In the genomic region with DNA sequence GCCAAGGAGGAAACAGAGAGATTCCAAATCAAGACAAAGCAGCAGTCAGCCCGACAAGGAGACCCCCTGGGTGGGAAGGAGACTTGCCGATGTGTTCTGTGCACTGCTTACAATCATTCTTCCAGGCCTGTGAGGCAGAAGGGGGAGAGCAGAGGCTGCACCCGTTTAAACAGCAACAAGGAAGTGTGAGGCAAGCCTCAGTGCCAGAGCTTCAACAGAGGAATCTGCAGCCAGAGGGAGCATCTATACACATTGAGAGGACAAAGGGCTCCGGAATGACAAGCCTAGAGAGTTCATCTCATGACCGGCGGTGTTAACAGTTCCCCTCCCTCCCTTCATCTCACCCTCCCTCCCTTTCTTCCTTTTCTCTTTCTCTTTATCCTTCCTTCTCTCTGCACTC, we compare ENCODE assay signal across 1 cellular context.
A peak's percentile ranks its signal among the peaks of the same experiment; 100 is the strongest.
TF ChIP-seq lines count a peak whose summit lies in the region.

No MANE protein-coding gene starts in this region.

TF ChIP-seq in WTC11, 78 proteins besides CTCF, POLR2A, EP300 and RAD21 (continued from another document):
- TF ChIP-seq, protein P1, sequence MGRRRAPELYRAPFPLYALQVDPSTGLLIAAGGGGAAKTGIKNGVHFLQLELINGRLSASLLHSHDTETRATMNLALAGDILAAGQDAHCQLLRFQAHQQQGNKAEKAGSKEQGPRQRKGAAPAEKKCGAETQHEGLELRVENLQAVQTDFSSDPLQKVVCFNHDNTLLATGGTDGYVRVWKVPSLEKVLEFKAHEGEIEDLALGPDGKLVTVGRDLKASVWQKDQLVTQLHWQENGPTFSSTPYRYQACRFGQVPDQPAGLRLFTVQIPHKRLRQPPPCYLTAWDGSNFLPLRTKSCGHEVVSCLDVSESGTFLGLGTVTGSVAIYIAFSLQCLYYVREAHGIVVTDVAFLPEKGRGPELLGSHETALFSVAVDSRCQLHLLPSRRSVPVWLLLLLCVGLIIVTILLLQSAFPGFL (CRISPR knock-in tag; IDR thresholded peaks at IDR 0.05; ENCODE audit: borderline replicate concordance): no peak
- TF ChIP-seq, protein P2, sequence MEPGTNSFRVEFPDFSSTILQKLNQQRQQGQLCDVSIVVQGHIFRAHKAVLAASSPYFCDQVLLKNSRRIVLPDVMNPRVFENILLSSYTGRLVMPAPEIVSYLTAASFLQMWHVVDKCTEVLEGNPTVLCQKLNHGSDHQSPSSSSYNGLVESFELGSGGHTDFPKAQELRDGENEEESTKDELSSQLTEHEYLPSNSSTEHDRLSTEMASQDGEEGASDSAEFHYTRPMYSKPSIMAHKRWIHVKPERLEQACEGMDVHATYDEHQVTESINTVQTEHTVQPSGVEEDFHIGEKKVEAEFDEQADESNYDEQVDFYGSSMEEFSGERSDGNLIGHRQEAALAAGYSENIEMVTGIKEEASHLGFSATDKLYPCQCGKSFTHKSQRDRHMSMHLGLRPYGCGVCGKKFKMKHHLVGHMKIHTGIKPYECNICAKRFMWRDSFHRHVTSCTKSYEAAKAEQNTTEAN (CRISPR knock-in tag; IDR thresholded peaks at IDR 0.05): no peak
- TF ChIP-seq CREB1 (CRISPR knock-in tag; IDR thresholded peaks at IDR 0.05) (no peak), ZNF396 (CRISPR knock-in tag; IDR thresholded peaks at IDR 0.05; ENCODE audit: borderline replicate concordance) (no peak), CBFB (CRISPR knock-in tag; IDR thresholded peaks at IDR 0.05; ENCODE audit: low read depth) (no peak), FOXK1 (CRISPR knock-in tag; IDR thresholded peaks at IDR 0.05) (peak; percentile 34; the same call in 1 of the 2 replicates), ESRRA (CRISPR knock-in tag; IDR thresholded peaks at IDR 0.05; ENCODE audit: borderline replicate concordance) (no peak), TEAD4 (CRISPR knock-in tag; IDR thresholded peaks at IDR 0.05) (no peak)
- TF ChIP-seq, protein P3, sequence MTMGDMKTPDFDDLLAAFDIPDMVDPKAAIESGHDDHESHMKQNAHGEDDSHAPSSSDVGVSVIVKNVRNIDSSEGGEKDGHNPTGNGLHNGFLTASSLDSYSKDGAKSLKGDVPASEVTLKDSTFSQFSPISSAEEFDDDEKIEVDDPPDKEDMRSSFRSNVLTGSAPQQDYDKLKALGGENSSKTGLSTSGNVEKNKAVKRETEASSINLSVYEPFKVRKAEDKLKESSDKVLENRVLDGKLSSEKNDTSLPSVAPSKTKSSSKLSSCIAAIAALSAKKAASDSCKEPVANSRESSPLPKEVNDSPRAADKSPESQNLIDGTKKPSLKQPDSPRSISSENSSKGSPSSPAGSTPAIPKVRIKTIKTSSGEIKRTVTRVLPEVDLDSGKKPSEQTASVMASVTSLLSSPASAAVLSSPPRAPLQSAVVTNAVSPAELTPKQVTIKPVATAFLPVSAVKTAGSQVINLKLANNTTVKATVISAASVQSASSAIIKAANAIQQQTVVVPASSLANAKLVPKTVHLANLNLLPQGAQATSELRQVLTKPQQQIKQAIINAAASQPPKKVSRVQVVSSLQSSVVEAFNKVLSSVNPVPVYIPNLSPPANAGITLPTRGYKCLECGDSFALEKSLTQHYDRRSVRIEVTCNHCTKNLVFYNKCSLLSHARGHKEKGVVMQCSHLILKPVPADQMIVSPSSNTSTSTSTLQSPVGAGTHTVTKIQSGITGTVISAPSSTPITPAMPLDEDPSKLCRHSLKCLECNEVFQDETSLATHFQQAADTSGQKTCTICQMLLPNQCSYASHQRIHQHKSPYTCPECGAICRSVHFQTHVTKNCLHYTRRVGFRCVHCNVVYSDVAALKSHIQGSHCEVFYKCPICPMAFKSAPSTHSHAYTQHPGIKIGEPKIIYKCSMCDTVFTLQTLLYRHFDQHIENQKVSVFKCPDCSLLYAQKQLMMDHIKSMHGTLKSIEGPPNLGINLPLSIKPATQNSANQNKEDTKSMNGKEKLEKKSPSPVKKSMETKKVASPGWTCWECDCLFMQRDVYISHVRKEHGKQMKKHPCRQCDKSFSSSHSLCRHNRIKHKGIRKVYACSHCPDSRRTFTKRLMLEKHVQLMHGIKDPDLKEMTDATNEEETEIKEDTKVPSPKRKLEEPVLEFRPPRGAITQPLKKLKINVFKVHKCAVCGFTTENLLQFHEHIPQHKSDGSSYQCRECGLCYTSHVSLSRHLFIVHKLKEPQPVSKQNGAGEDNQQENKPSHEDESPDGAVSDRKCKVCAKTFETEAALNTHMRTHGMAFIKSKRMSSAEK (CRISPR knock-in tag; IDR thresholded peaks at IDR 0.05; ENCODE audit: borderline replicate concordance): no peak
- TF ChIP-seq, protein P4, sequence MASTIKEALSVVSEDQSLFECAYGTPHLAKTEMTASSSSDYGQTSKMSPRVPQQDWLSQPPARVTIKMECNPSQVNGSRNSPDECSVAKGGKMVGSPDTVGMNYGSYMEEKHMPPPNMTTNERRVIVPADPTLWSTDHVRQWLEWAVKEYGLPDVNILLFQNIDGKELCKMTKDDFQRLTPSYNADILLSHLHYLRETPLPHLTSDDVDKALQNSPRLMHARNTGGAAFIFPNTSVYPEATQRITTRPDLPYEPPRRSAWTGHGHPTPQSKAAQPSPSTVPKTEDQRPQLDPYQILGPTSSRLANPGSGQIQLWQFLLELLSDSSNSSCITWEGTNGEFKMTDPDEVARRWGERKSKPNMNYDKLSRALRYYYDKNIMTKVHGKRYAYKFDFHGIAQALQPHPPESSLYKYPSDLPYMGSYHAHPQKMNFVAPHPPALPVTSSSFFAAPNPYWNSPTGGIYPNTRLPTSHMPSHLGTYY (CRISPR knock-in tag; IDR thresholded peaks at IDR 0.05): no peak
